ENCODE assay signal across 7 cellular contexts in genomic region chr2:180029575-180029974, GRCh38.
"Had no signal": no experiment of that assay in that cellular context is flagged by ENCODE, and none has a peak within 500 bp of the region (broad histone marks: within the 10 kb centered on the region; RNA-seq: fewer than 3 reads in every experiment).

No MANE protein-coding gene starts in this region.

- ATAC-seq: HepG2 had no signal

- H3K4me2 ChIP-seq: KMS-11 had no signal

- H3K27ac ChIP-seq: HL-60, KMS-11 had no signal

- DNase-seq: IMR-90, KBM-7, KG1 had no signal

- H3K9ac ChIP-seq: KMS-11 had no signal

- FAIRE-seq: HepG2, HTR-8/SVneo had no signal
